ENCODE assay signal across 8 cellular contexts in genomic region chr1:1692714-1693647, GRCh38. TPM values are rescaled to one million over a fixed set of nuclear protein-coding genes. Genes with fewer than 3 reads are reported as not detected.
DNase-seq lines count a peak whose midpoint lies in the region; ATAC-seq, FAIRE-seq and TF ChIP-seq lines count a peak whose summit lies in the region.
"Not testable (repeated sequence)": the region's sequence is repeated elsewhere in the genome, so short reads cannot be mapped to it uniquely, and the experiment has no call there.

TSS of gene SLC35E2B (minus strand) at chr1:1692795. CDS start at chr1:1676699, 16,096 bp downstream.

- H3K9me3 ChIP-seq in adipocyte (ENCODE audit: control insufficient read depth, low read length); heart left ventricle: not testable (repeated sequence)

- not testable (repeated sequence) for H3K27me3 Mint-ChIP-seq in progenitor cell of endocrine pancreas, type B pancreatic cell

- WGBS in heart left ventricle, 4 donors: 0 to 1% (median 0%) methylated on average over 3 to 60 of the region's 98 CpGs; no CpG with 5 or more reads in 1 of the 4 donors

- H3K4me3 ChIP-seq in adipocyte (ENCODE audit: low read length) (peak within 1 kb of the TSS; percentile 75), heart left ventricle (peak within 1 kb of the TSS; percentile 33 to 72 (median 62))

- ATAC-seq in HG02852 (IDR thresholded peaks at IDR 0.05; ENCODE audit: unreplicated experiment) (peak; percentile 74), heart left ventricle (peak; percentile 91 to 95 (median 94))

- TF ChIP-seq POLR2A in GM12892 (IDR thresholded peaks at IDR 0.05; ENCODE audit: low read depth, low read length); heart left ventricle (IDR thresholded peaks at IDR 0.05): not testable (repeated sequence)

- DNase-seq in GM12892 (ENCODE audit: insufficient read length): not testable (repeated sequence)
- DNase-seq in NCI-H146 (lab: John Stamatoyannopoulos, UW) (peak; percentile 81), T-helper 1 cell (peak; percentile 87 to 94 (median 90)), adipocyte (ENCODE audit: low read depth) (peak; percentile 96), heart left ventricle (peak; percentile 87 to 99 (median 96)), progenitor cell of endocrine pancreas (ENCODE audit: low spot score, unreplicated experiment) (peak; percentile 88), type B pancreatic cell (ENCODE audit: extremely low spot score, unreplicated experiment) (peak; percentile 94)

- not testable (repeated sequence) for H3K9me3 Mint-ChIP-seq in progenitor cell of endocrine pancreas (ENCODE audit: low read depth); type B pancreatic cell

- intact Hi-C loops in heart left ventricle (cut with DNase I): loop anchor here in 1 of 10 donors (10.0 kb wide), 2 partner anchors 52 to 212 kb away; no protein-coding TSS in a partner anchor

- not testable (repeated sequence) for H3K4me1 Mint-ChIP-seq in progenitor cell of endocrine pancreas (ENCODE audit: low read depth); type B pancreatic cell (ENCODE audit: unreplicated experiment)

- H3K4me3 Mint-ChIP-seq in progenitor cell of endocrine pancreas (ENCODE audit: low read depth): peak within 1 kb of the TSS; percentile 70
- H3K4me3 Mint-ChIP-seq in type B pancreatic cell: peak within 1 kb of the TSS; percentile 75

- peak within 1 kb of the TSS; percentile 82 for H3K9ac ChIP-seq in adipocyte (ENCODE audit: low read length)

- not testable (repeated sequence) for H3K4me1 ChIP-seq in adipocyte (ENCODE audit: control insufficient read depth, insufficient read depth, low read length); heart left ventricle

- peak; percentile 99 for FAIRE-seq in GM12892 (lab: Jason Lieb, UNC)

- not testable (repeated sequence) for H3K27me3 ChIP-seq in adipocyte (replicated peaks; ENCODE audit: control insufficient read depth, insufficient read depth, low read length); heart left ventricle

- not testable (repeated sequence) for H3K36me3 ChIP-seq in adipocyte (ENCODE audit: control insufficient read depth, insufficient read depth, low read length, severe bottlenecking); heart left ventricle

- H3K27ac Mint-ChIP-seq in progenitor cell of endocrine pancreas: peak within 1 kb of the TSS; percentile 92
- not testable (repeated sequence) for H3K27ac Mint-ChIP-seq in type B pancreatic cell

- H3K27ac ChIP-seq in heart left ventricle: peak within 1 kb of the TSS; percentile 85 to 98 (median 94)

- not testable (repeated sequence) for H3K36me3 Mint-ChIP-seq in progenitor cell of endocrine pancreas (ENCODE audit: insufficient read depth); type B pancreatic cell

- TF ChIP-seq CTCF in heart left ventricle (IDR thresholded peaks at IDR 0.05): peak in 2 of 12 donors; percentile 26 to 32
- TF ChIP-seq CTCF in progenitor cell of endocrine pancreas (IDR thresholded peaks at IDR 0.05; ENCODE audit: unreplicated experiment); type B pancreatic cell (conservative IDR thresholded peaks at IDR 0.05): not testable (repeated sequence)

RNA-seq across cellular contexts. Expression of gene SLC35E2B, which starts in this region (rescaled TPM):
- 20.3 TPM for polyA plus RNA-seq in GM12892 (2012; ENCODE audit: missing spikeins)
- total RNA-seq in heart left ventricle: 10 to 100 TPM; 15.1 to 29.2 (median 21.2) TPM
- 10 to 100 TPM; 12.2 to 14.4 TPM for polyA plus RNA-seq in heart left ventricle
- total RNA-seq in progenitor cell of endocrine pancreas: 118 and 123 TPM in 2 replicates
- 88.8 and 116 TPM in 2 replicates for total RNA-seq in type B pancreatic cell (ENCODE audit: low replicate concordance)
